In genomic region chr15:50685191-50685975, GRCh38 we compare ENCODE assay signal across 8 cellular contexts. TPM values are rescaled to one million over a fixed set of nuclear protein-coding genes. Genes with fewer than 3 reads are reported as not detected.
A peak's percentile ranks its signal among the peaks of the same experiment; 100 is the strongest.
DNase-seq lines count a peak whose midpoint lies in the region; ATAC-seq, FAIRE-seq and TF ChIP-seq lines count a peak whose summit lies in the region.

No MANE protein-coding gene starts in this region.

- H3K14ac ChIP-seq in IMR-90 (replicated peaks; ENCODE audit: low read depth, low read length), result peak overlapping the region; percentile 53

- H4K5ac ChIP-seq in IMR-90 (ENCODE audit: low read depth, low read length) (no peak overlapping the region), mesendoderm (ENCODE audit: low read length) (no peak overlapping the region)

- no peak overlapping the region for H4K91ac ChIP-seq in IMR-90 (ENCODE audit: insufficient read depth, low read depth, low read length)

- no peak for TF ChIP-seq POLR2A in IMR-90 (IDR thresholded peaks at IDR 0.05; ENCODE audit: low read depth, low read length)

- no peak for TF ChIP-seq RAD21 in IMR-90 (IDR thresholded peaks at IDR 0.05; ENCODE audit: low read length)

- peak overlapping the region; percentile 67; the same call in 1 of the 2 replicates for H3K56ac ChIP-seq in IMR-90 (ENCODE audit: extremely low read depth, insufficient read depth, low read length)
- peak overlapping the region; percentile 97 for H3K56ac ChIP-seq in mesendoderm (ENCODE audit: low read length)

- FAIRE-seq in bronchial epithelial cell (lab: Jason Lieb, UNC), result no peak

- H3K9me3 ChIP-seq in IMR-90 (ENCODE audit: control insufficient read depth, insufficient read depth, low read length), result no peaks in the 10 kb centered on the region

- H3K9ac ChIP-seq in IMR-90 (ENCODE audit: low read depth, low read length) (peak overlapping the region; percentile 94), mesendoderm (ENCODE audit: low read length) (peak overlapping the region; percentile 97)

- H3K23ac ChIP-seq in IMR-90 (ENCODE audit: low read depth, low read length) (peak overlapping the region; percentile 93), mesendoderm (ENCODE audit: low read length) (no peak overlapping the region)

- H3K9me1 ChIP-seq in IMR-90 (ENCODE audit: insufficient read depth, low read length), result no peaks in the 10 kb centered on the region; the same call in 1 of the 2 replicates

- CTCF ChIA-PET in AG04449 (lab: Yijun Ruan, JAX), result interaction anchor here (0.6 to 3.2 kb wide), 4 partner anchors 10 to 200 kb away, joined by 3 to 16 read pairs (median 4); no protein-coding TSS in a partner anchor
- CTCF ChIA-PET in IMR-90 (lab: Yijun Ruan, JAX), result interaction anchor here (0.5 kb wide), 1 partner anchor 46 kb away, joined by 3 read pairs; no protein-coding TSS in a partner anchor

- peaks cover 38% of the 10 kb centered on the region for H3K79me2 ChIP-seq in mesendoderm (ENCODE audit: control insufficient read depth, insufficient read depth, low read length)

- POLR2A ChIA-PET in AG04449 (lab: Yijun Ruan, JAX) (interaction anchor here (0.6 to 0.8 kb wide), 2 partner anchors 13 to 68 kb away, joined by 3 read pairs; no protein-coding TSS in a partner anchor), IMR-90 (lab: Charles Lee; ENCODE audit: unreplicated experiment) (interaction anchor here (0.6 kb wide), 2 partner anchors 201 to 695 kb away, joined by 3 read pairs; no protein-coding TSS in a partner anchor)

- H2BK120ac ChIP-seq in IMR-90 (ENCODE audit: low read depth, low read length) (no peak overlapping the region), mesendoderm (ENCODE audit: low read depth, low read length) (no peak overlapping the region)

- intact Hi-C loops in IMR-90 (cut with micrococcal nuclease), result no loop called here

- H3K18ac ChIP-seq in IMR-90 (ENCODE audit: low read depth, low read length) (no peak overlapping the region), mesendoderm (ENCODE audit: low read length) (no peak overlapping the region)

- H3K4ac ChIP-seq in IMR-90 (ENCODE audit: low read depth, low read length) (peak overlapping the region; percentile 44), mesendoderm (ENCODE audit: low read depth, low read length) (no peak overlapping the region)

- H2AFZ ChIP-seq in IMR-90 (replicated peaks; ENCODE audit: low read length, poor library complexity), result no peak overlapping the region

- H2AK5ac ChIP-seq in IMR-90 (ENCODE audit: low read depth, low read length) (0 out of 2 replicates have a peak overlapping the region, but pooled peaks have one; percentile 6), mesendoderm (ENCODE audit: low read length) (no peak overlapping the region)

- H3K4me2 ChIP-seq in IMR-90 (ENCODE audit: low read depth, low read length) (peak overlapping the region; percentile 97), mesendoderm (ENCODE audit: low read length) (peak overlapping the region; percentile 92)

- peaks cover 9 to 61% of the 10 kb centered on the region in 2 experiments for H3K79me1 ChIP-seq in IMR-90 (ENCODE audit: low read depth in 1 of 2, low read length in 2 of 2)
- peaks cover 4% of the 10 kb centered on the region for H3K79me1 ChIP-seq in mesendoderm (ENCODE audit: low read length)

- ATAC-seq in IMR-90 (ENCODE audit: low read depth), result no peak
- ATAC-seq in HG03342 (IDR thresholded peaks at IDR 0.05; ENCODE audit: unreplicated experiment), result no peak

- no peak overlapping the region for H2BK20ac ChIP-seq in IMR-90 (ENCODE audit: low read depth, low read length)

- H3K27ac ChIP-seq in IMR-90 (ENCODE audit: insufficient read depth, low read length) (peak overlapping the region; percentile 92; the same call in 1 of the 2 replicates), mesendoderm (ENCODE audit: low read depth, low read length) (peak overlapping the region; percentile 71)

- H3K27me3 ChIP-seq in IMR-90 (ENCODE audit: control insufficient read depth, insufficient read depth, low read length) (no peaks in the 10 kb centered on the region), bronchial epithelial cell (ENCODE audit: control insufficient read depth, insufficient read depth, low read length) (no peaks in the 10 kb centered on the region), mesendoderm (ENCODE audit: insufficient read depth, low read length, poor library complexity) (no peaks in the 10 kb centered on the region)

- H4K20me1 ChIP-seq in IMR-90 (ENCODE audit: insufficient read depth, low read length), result peaks cover 29% of the 10 kb centered on the region

- peaks cover 3% of the 10 kb centered on the region; the same call in 1 of the 2 replicates for H3K4me1 ChIP-seq in IMR-90 (ENCODE audit: control insufficient read depth, insufficient read depth, low read length)
- H3K4me1 ChIP-seq in mesendoderm (ENCODE audit: control insufficient read depth, low read depth, low read length), result no peaks in the 10 kb centered on the region

- TF ChIP-seq CTCF in AG04449 (IDR thresholded peaks at IDR 0.05; ENCODE audit: insufficient read depth, low read length, missing control alignments) (no peak), IMR-90 (conservative IDR thresholded peaks at IDR 0.05; ENCODE audit: low read depth, low read length) (0 out of 2 replicates have a peak, but pooled peaks have one; percentile 11), bronchial epithelial cell (IDR thresholded peaks at IDR 0.05; ENCODE audit: insufficient read depth, low read length, severe bottlenecking) (no peak)

- in situ Hi-C loops in IMR-90 (cut with MboI; ENCODE audit: low sequenced_read_pairs), result no loop called here

- peak overlapping the region; percentile 84 for H2AK9ac ChIP-seq in IMR-90 (replicated peaks; ENCODE audit: low read depth, low read length, poor library complexity)

- peak overlapping the region; percentile 94 for H3K4me3 ChIP-seq in AG04449 (ENCODE audit: low read depth, low read length)
- peak overlapping the region; percentile 96 for H3K4me3 ChIP-seq in IMR-90 (ENCODE audit: insufficient read depth, low read depth, low read length)
- H3K4me3 ChIP-seq in bronchial epithelial cell (ENCODE audit: low read depth, low read length), result peak overlapping the region; percentile 62
- peak overlapping the region; percentile 95 for H3K4me3 ChIP-seq in mesendoderm (ENCODE audit: low read length)

- dilution Hi-C loops in IMR-90 (cut with HindIII; ENCODE audit: low sequenced_read_pairs, unreplicated experiment), result no loop called here

- BruUV-seq in IMR-90 (replicated peaks; lab: Mats Ljungman, UMichigan), result no TSS peak

- H3K36me3 ChIP-seq in IMR-90 (ENCODE audit: control insufficient read depth, insufficient read depth, low read length), result 0 out of 2 replicates have a peak, but pooled peaks cover 2% of the 10 kb centered on the region
- peaks cover 3% of the 10 kb centered on the region for H3K36me3 ChIP-seq in bronchial epithelial cell (ENCODE audit: control insufficient read depth, insufficient read depth, low read length)
- no peaks in the 10 kb centered on the region for H3K36me3 ChIP-seq in mesendoderm (ENCODE audit: control insufficient read depth, insufficient read depth, low read length)

- DNase-seq in AG04449 (ENCODE audit: low read depth, low spot score) (no peak), IMR-90 (peak; percentile 32), bronchial epithelial cell (ENCODE audit: low read depth) (no peak), mesendoderm (no peak), COLO668 (lab: John Stamatoyannopoulos, UW; ENCODE audit: unreplicated experiment) (no peak), AG08396 (ENCODE audit: low spot score) (no peak), hepatic stellate cell (ENCODE audit: low spot score) (no peak)

- 84% methylated on average over 2 of the region's 22 CpGs; no CpG with 5 or more reads in 1 of the 2 experiments for WGBS in IMR-90 (ENCODE audit: extremely low coverage in 2 of 2, insufficient read length in 1 of 2), 2 experiments
- no CpG with 5 or more reads among the region's 22 CpGs for WGBS in mesendoderm (ENCODE audit: extremely low coverage, insufficient coverage, low lambda C conversion rate)

- H2BK15ac ChIP-seq in IMR-90 (ENCODE audit: low read depth, low read length) (no peak overlapping the region), mesendoderm (replicated peaks; ENCODE audit: low read depth) (no peak overlapping the region)

- H2BK5ac ChIP-seq in IMR-90 (ENCODE audit: low read depth, low read length, poor library complexity, severe bottlenecking) (peak overlapping the region; percentile 59), mesendoderm (ENCODE audit: low read length) (no peak overlapping the region)

- H4K8ac ChIP-seq in IMR-90 (ENCODE audit: low read depth in 2 of 2, low read length in 2 of 2) (peak overlapping the region in 1 of 2 experiments; percentile 26; a peak in 1 of 4 replicates), mesendoderm (ENCODE audit: low read depth, low read length) (no peak overlapping the region)

TF ChIP-seq in IMR-90, 13 proteins besides CTCF, POLR2A, EP300 and RAD21 (continues in another document):
- TF ChIP-seq SMC3 (IDR thresholded peaks at IDR 0.05; ENCODE audit: low read depth, low read length) (no peak), FOS (IDR thresholded peaks at IDR 0.05; ENCODE audit: low read depth, low read length) (no peak), CEBPB (IDR thresholded peaks at IDR 0.05; ENCODE audit: low read depth, low read length) (no peak), MAFK (IDR thresholded peaks at IDR 0.05; ENCODE audit: low read depth, low read length) (no peak), CHD1 (IDR thresholded peaks at IDR 0.05; ENCODE audit: low read depth, low read length) (no peak), BHLHE40 (IDR thresholded peaks at IDR 0.05; ENCODE audit: low read depth, low read length) (no peak), MXI1 (IDR thresholded peaks at IDR 0.05; ENCODE audit: borderline replicate concordance, low read depth, low read length) (no peak), RFX5 (IDR thresholded peaks at IDR 0.05; ENCODE audit: low read depth, low read length) (no peak), MAZ (IDR thresholded peaks at IDR 0.05; ENCODE audit: borderline replicate concordance, low read depth, low read length) (no peak), ELK1 (IDR thresholded peaks at IDR 0.05; ENCODE audit: borderline replicate concordance, low read depth, low read length) (no peak)

RNA-seq across cellular contexts. Expression of gene TRPM7, which starts 1.2 kb away (rescaled TPM):
- total RNA-seq in IMR-90 (2012; rRNA removed) (27.8 and 49.4 TPM in 2 replicates), bronchial epithelial cell (35.2 and 59.2 TPM in 2 replicates)
- polyA plus RNA-seq in IMR-90 (2012; rRNA removed), result 6.9 and 10.6 TPM in 2 replicates
- 0.86 and 1.2 TPM in 2 replicates for polyA plus RNA-seq in IMR-90 (2012; cell fraction: cytosol; rRNA removed)
- polyA plus RNA-seq in IMR-90 (2012; cell fraction: nucleus; rRNA removed; ENCODE audit: low replicate concordance), result 2.1 and 18.4 TPM in 2 replicates
- polyA plus RNA-seq in mesendoderm (2013, experiment 1 of 2), result 12.5 TPM
- 12.1 TPM for polyA plus RNA-seq in mesendoderm (2013, experiment 2 of 2)
